ENCODE assay signal across 1 cellular context in the genomic region with DNA sequence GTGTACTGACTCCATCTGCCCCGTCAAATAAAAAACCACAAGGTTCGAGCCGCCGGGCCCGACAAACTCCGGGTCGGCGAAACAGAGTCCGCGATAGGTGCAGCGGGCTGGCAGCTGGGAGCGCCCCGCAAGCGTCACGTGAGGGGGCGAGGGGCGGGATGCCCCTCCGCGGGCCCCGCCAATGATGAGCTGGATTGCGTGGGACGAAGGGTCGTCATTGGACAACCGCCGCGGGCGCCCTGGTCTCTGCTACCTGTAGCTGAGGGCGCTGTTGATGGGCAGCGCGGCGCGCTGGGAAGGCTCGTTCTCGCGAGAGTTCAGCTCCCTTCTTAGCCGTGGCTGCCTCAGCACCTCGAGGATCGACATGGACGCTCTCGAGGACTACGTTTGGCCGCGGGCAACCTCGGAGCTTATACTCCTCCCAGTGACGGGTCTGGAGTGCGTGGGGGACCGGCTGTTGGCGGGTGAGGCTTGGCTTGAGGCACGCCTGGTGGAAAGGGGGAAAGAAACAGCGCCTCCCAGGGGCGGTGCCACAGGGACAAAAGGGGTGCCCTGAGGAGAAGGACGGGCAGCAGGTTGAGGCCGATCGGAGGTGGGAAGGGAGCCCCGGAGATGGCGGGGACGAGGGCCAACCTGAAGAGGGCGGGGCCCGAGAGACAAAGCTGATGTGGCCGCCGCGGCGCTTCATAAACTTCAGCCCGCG.
TF ChIP-seq lines count a peak whose summit lies in the region.

TSS of gene WDR6 (plus strand) at position 324 of the 703 bp plus-strand sequence. CDS start at position 365, 41 bp downstream.

TF ChIP-seq in HepG2, 621 proteins besides CTCF, POLR2A, EP300 and RAD21 (continued from another document and continues in another):
- TF ChIP-seq SYNCRIP (IDR thresholded peaks at IDR 0.05; ENCODE audit: insufficient read depth, low read depth, low read length) (no peak), ARID4A (CRISPR knock-in tag; IDR thresholded peaks at IDR 0.05; ENCODE audit: borderline replicate concordance) (peak; percentile 92; the same call in 1 of the 2 replicates), ZFP37 (CRISPR knock-in tag; IDR thresholded peaks at IDR 0.05; ENCODE audit: borderline replicate concordance) (no peak), YY1 (IDR thresholded peaks at IDR 0.05; ENCODE audit: insufficient read depth, insufficient replicate concordance, low read depth, low read length) (peak; percentile 81), ZBTB3 (CRISPR knock-in tag; IDR thresholded peaks at IDR 0.05; ENCODE audit: borderline replicate concordance, low read depth) (no peak), SALL2 (CRISPR knock-in tag; IDR thresholded peaks at IDR 0.05) (no peak; the same call in 1 of the 2 replicates), SP140L (CRISPR knock-in tag; IDR thresholded peaks at IDR 0.05; ENCODE audit: borderline replicate concordance) (0 out of 2 replicates have a peak, but pooled peaks have one; percentile 20), PPARG (CRISPR knock-in tag; conservative IDR thresholded peaks at IDR 0.05) (peak; percentile 22; the same call in 1 of the 2 replicates), MTA3 (CRISPR knock-in tag; IDR thresholded peaks at IDR 0.05) (0 out of 2 replicates have a peak, but pooled peaks have one; percentile 20), SOX5 (CRISPR knock-in tag; IDR thresholded peaks at IDR 0.05; ENCODE audit: borderline replicate concordance) (peak; percentile 50), CHD2 (IDR thresholded peaks at IDR 0.05; ENCODE audit: low read depth, low read length) (peak; percentile 97), FOXJ3 (CRISPR knock-in tag; IDR thresholded peaks at IDR 0.05; ENCODE audit: borderline replicate concordance) (no peak; the same call in 1 of the 2 replicates), FOXO1 (CRISPR knock-in tag; IDR thresholded peaks at IDR 0.05) (peak; percentile 48; the same call in 1 of the 2 replicates), TP53 (CRISPR knock-in tag; conservative IDR thresholded peaks at IDR 0.05) (0 out of 2 replicates have a peak, but pooled peaks have one; percentile 31), ZNF788 (CRISPR knock-in tag; IDR thresholded peaks at IDR 0.05; ENCODE audit: borderline replicate concordance) (peak; percentile 94), NR1H2 (CRISPR knock-in tag; IDR thresholded peaks at IDR 0.05; ENCODE audit: borderline replicate concordance, low read depth) (no peak), ETS1 (CRISPR knock-in tag; IDR thresholded peaks at IDR 0.05) (no peak), ZNF138 (CRISPR knock-in tag; IDR thresholded peaks at IDR 0.05; ENCODE audit: low read depth) (peak; percentile 92; the same call in 1 of the 2 replicates), DR1 (CRISPR knock-in tag; IDR thresholded peaks at IDR 0.05) (peak; percentile 90), ZNF562 (CRISPR knock-in tag; IDR thresholded peaks at IDR 0.05; ENCODE audit: borderline replicate concordance) (0 out of 2 replicates have a peak, but pooled peaks have one; percentile 43), TCF12 (IDR thresholded peaks at IDR 0.05) (no peak), TCF12 (CRISPR knock-in tag; IDR thresholded peaks at IDR 0.05) (0 out of 2 replicates have a peak, but pooled peaks have one; percentile 46), ZBTB20 (CRISPR knock-in tag; IDR thresholded peaks at IDR 0.05; ENCODE audit: borderline replicate concordance, low read depth) (peak; percentile 86; the same call in 1 of the 2 replicates), AHR (CRISPR knock-in tag; IDR thresholded peaks at IDR 0.05) (no peak), IRX3 (CRISPR knock-in tag; IDR thresholded peaks at IDR 0.05; ENCODE audit: borderline replicate concordance, low read depth) (0 out of 2 replicates have a peak, but pooled peaks have one; percentile 53), ZC3H4 (CRISPR knock-in tag; IDR thresholded peaks at IDR 0.05; ENCODE audit: borderline replicate concordance) (0 out of 2 replicates have a peak, but pooled peaks have one; percentile 16), BRCA1 (CRISPR knock-in tag; IDR thresholded peaks at IDR 0.05) (peak; percentile 67; the same call in 1 of the 2 replicates), FOXP4 (CRISPR knock-in tag; IDR thresholded peaks at IDR 0.05) (0 out of 2 replicates have a peak, but pooled peaks have one; percentile 45), ZNF512B (CRISPR knock-in tag; IDR thresholded peaks at IDR 0.05; ENCODE audit: borderline replicate concordance) (peak; percentile 62; the same call in 1 of the 2 replicates)
- TF ChIP-seq, protein P1, sequence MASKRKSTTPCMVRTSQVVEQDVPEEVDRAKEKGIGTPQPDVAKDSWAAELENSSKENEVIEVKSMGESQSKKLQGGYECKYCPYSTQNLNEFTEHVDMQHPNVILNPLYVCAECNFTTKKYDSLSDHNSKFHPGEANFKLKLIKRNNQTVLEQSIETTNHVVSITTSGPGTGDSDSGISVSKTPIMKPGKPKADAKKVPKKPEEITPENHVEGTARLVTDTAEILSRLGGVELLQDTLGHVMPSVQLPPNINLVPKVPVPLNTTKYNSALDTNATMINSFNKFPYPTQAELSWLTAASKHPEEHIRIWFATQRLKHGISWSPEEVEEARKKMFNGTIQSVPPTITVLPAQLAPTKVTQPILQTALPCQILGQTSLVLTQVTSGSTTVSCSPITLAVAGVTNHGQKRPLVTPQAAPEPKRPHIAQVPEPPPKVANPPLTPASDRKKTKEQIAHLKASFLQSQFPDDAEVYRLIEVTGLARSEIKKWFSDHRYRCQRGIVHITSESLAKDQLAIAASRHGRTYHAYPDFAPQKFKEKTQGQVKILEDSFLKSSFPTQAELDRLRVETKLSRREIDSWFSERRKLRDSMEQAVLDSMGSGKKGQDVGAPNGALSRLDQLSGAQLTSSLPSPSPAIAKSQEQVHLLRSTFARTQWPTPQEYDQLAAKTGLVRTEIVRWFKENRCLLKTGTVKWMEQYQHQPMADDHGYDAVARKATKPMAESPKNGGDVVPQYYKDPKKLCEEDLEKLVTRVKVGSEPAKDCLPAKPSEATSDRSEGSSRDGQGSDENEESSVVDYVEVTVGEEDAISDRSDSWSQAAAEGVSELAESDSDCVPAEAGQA (IDR thresholded peaks at IDR 0.05; ENCODE audit: low read depth), result peak; percentile 56; the same call in 1 of the 2 replicates
- TF ChIP-seq, protein P1 (CRISPR knock-in tag; IDR thresholded peaks at IDR 0.05; ENCODE audit: borderline replicate concordance), result no peak; the same call in 1 of the 2 replicates
- TF ChIP-seq, protein P2, sequence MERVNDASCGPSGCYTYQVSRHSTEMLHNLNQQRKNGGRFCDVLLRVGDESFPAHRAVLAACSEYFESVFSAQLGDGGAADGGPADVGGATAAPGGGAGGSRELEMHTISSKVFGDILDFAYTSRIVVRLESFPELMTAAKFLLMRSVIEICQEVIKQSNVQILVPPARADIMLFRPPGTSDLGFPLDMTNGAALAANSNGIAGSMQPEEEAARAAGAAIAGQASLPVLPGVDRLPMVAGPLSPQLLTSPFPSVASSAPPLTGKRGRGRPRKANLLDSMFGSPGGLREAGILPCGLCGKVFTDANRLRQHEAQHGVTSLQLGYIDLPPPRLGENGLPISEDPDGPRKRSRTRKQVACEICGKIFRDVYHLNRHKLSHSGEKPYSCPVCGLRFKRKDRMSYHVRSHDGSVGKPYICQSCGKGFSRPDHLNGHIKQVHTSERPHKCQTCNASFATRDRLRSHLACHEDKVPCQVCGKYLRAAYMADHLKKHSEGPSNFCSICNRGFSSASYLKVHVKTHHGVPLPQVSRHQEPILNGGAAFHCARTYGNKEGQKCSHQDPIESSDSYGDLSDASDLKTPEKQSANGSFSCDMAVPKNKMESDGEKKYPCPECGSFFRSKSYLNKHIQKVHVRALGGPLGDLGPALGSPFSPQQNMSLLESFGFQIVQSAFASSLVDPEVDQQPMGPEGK (CRISPR knock-in tag; IDR thresholded peaks at IDR 0.05), result peak; percentile 53; the same call in 1 of the 2 replicates
